In the genomic region with DNA sequence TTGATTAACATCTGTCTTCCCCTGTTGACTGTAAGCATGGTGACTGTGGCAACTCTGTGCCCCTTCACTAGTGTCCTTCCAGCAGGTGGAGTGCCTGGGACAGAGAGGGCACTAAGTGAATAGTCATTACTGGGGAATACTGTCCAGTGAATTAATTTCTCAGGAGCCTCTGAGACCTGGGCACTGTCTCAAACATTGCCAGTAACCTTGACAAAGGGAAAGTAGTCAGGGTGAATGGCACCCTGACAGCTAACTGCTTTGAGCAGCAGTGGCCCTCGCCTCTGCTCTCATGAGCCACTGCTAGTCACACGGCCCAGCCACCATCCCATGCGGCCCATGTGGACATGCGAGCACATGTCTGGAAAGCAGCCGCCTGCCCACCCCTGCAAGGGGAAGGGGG, we compare ENCODE assay signal across 17 cellular contexts. TPM values are rescaled to one million over a fixed set of nuclear protein-coding genes. Genes with fewer than 3 reads are reported as not detected.
DNase-seq lines count a peak whose midpoint lies in the region; ATAC-seq, FAIRE-seq and TF ChIP-seq lines count a peak whose summit lies in the region.
"Had no signal": no experiment of that assay in that cellular context is flagged by ENCODE, and none has a peak within 500 bp of the region (broad histone marks: within the 10 kb centered on the region; RNA-seq: fewer than 3 reads in every experiment).

No MANE protein-coding gene starts in this region.

- peak; percentile 48 for TF ChIP-seq CTCF in A549 (IDR thresholded peaks at IDR 0.05)
- peak; percentile 68 for TF ChIP-seq CTCF in VCaP (conservative IDR thresholded peaks at IDR 0.05)
- peak; percentile 26 for TF ChIP-seq CTCF in kidney epithelial cell (IDR thresholded peaks at IDR 0.05; ENCODE audit: insufficient read depth, low read length, poor library complexity, severe bottlenecking)
- TF ChIP-seq CTCF in lower leg skin (IDR thresholded peaks at IDR 0.05) = no peak

- peaks cover 12% of the 10 kb centered on the region for H3K4me1 ChIP-seq in A549

- H3K27me3 ChIP-seq in H7 (ENCODE audit: control insufficient read depth, insufficient read depth, low read length) (peaks cover 19% of the 10 kb centered on the region), kidney epithelial cell (ENCODE audit: control insufficient read depth, insufficient read depth, low read length) (no peaks in the 10 kb centered on the region)
- H3K27me3 ChIP-seq: sigmoid colon, tibial nerve had no signal

- H3K27ac ChIP-seq in A549 (peak overlapping the region in 1 of 2 experiments; percentile 42; a peak in 2 of 6 replicates), VCaP (no peak overlapping the region)
- H3K27ac ChIP-seq: BLaER1, sigmoid colon, tibial nerve had no signal

- 0 out of 3 replicates have a peak, but pooled peaks cover 4% of the 10 kb centered on the region for H3K9me3 ChIP-seq in A549
- H3K9me3 ChIP-seq: sigmoid colon had no signal

- no peak for FAIRE-seq in A549 (lab: Jason Lieb, UNC)
- FAIRE-seq: astrocyte, H54 had no signal

- TF ChIP-seq EP300 in A549 (IDR thresholded peaks at IDR 0.05) = no peak

- H3K36me3 ChIP-seq in H7 (replicated peaks; ENCODE audit: control insufficient read depth, insufficient read depth, low read length) (no peaks in the 10 kb centered on the region), kidney epithelial cell (ENCODE audit: control insufficient read depth, insufficient read depth, low read length) (no peaks in the 10 kb centered on the region)
- H3K36me3 ChIP-seq: BLaER1, sigmoid colon, tibial nerve had no signal

- POLR2A ChIA-PET in A549 (lab: Yijun Ruan, JAX) = no interaction called here

- 97% methylated on average over 5 of the region's 5 CpGs for WGBS in A549 (ENCODE audit: missing lambda C conversion rate)
- WGBS in lower leg skin, 2 donors = 86 to 87% methylated on average over 5 of the region's 5 CpGs

- no peak for TF ChIP-seq POLR2A in A549 (IDR thresholded peaks at IDR 0.05; ENCODE audit: low read length)
- TF ChIP-seq POLR2A in lower leg skin (IDR thresholded peaks at IDR 0.05) = no peak

- CTCF ChIA-PET in A549 (lab: Yijun Ruan, JAX) = interaction anchor here (0.7 to 1.4 kb wide), 7 partner anchors 11 to 346 kb away, joined by 3 to 6 read pairs (median 4); no protein-coding TSS in a partner anchor

- peak; percentile 61 to 67 for TF ChIP-seq RAD21 in A549 (conservative IDR thresholded peaks at IDR 0.05 in 1 of 2, IDR thresholded peaks at IDR 0.05 in 1 of 2)

- H3K4me2 ChIP-seq in A549 = no peak overlapping the region
- H3K4me2 ChIP-seq: BLaER1 had no signal

- ATAC-seq in A549 (peak in 1 of 2 experiments; percentile 48; a peak in 3 of 6 replicates), GM19467 (IDR thresholded peaks at IDR 0.05; ENCODE audit: unreplicated experiment) (no peak)
- ATAC-seq: T-cell, WTC11 had no signal

- DNase-seq in A549 (ENCODE audit: low read depth in 1 of 2, low spot score in 1 of 2) = peak in 1 of 2 experiments; percentile 35
- peak; percentile 22 for DNase-seq in H7
- DNase-seq in kidney epithelial cell (ENCODE audit: low read depth) = no peak
- no peak for DNase-seq in lower leg skin (ENCODE audit: low spot score in 2 of 2)
- DNase-seq in AML-193 (lab: John Stamatoyannopoulos, UW) = no peak
- no peak for DNase-seq in ecto neural progenitor cell (ENCODE audit: low spot score)
- DNase-seq: IMR-90; sigmoid colon; stimulated activated CD4-positive, alpha-beta T cell treated with anti-CD3 and anti-CD28 coated beads, Interleukin-4, amount 100 ng/mL, for 1 hour; T-cell had no signal

- intact Hi-C loops in lower leg skin (cut with DNase I; ENCODE audit: low total_unique reads) = no loop called here

- H3K4me3 ChIP-seq in A549 (no peak overlapping the region), H7 (ENCODE audit: insufficient read depth, low read depth, low read length) (no peak overlapping the region), kidney epithelial cell (ENCODE audit: low read depth, low read length) (no peak overlapping the region), lower leg skin (ENCODE audit: low read depth, poor library complexity, severe bottlenecking) (no peak overlapping the region)
- H3K4me3 ChIP-seq: BLaER1, sigmoid colon, tibial nerve had no signal

TF ChIP-seq in A549, 52 proteins besides CTCF, POLR2A, EP300 and RAD21:
- TF ChIP-seq ZC3H11A (IDR thresholded peaks at IDR 0.05) (no peak), SMC3 (IDR thresholded peaks at IDR 0.05) (peak; percentile 58)

RNA-seq across cellular contexts. Expression of gene GRB10, which starts 13.1 kb away (rescaled TPM):
- polyA plus RNA-seq in A549 (2011; rRNA removed) (23.2 and 42.3 TPM in 2 replicates), A549 (2017; fragmentation: RNase III; extraction: RNeasy Plus Mini Kit Qiagen cat#74134 plus additional on column Dnase treatment) (34.7 to 37.6 TPM (median 37.0 TPM) in 3 replicates)
- 10.1 and 12.7 TPM in 2 replicates for polyA plus RNA-seq in A549 (2012; cell fraction: cytosol; rRNA removed)
- 19.9 and 33.8 TPM in 2 replicates for polyA plus RNA-seq in A549 (2012; cell fraction: nucleus; rRNA removed)
- 64.5 and 88.4 TPM in 2 replicates for polyA minus RNA-seq in A549 (2011; rRNA and poly(A)+ RNA removed)
- 92.9 and 110 TPM in 2 replicates for total RNA-seq in H7 (2014; rRNA removed; shearing (Covaris generic))
- total RNA-seq in kidney epithelial cell (86.3 and 90.6 TPM in 2 replicates), lower leg skin (10 to 100 TPM in 3 of 4 donors, 1 to 10 TPM in 1; 6.6 to 25.7 (median 15.2) TPM)

Comparison
In these comparisons a context has a peak if more than half of its experiments do, and no peak if none do; other contexts are left out.
1. CTCF ChIP-seq: peak in A549 (single experiment), VCaP (single experiment) and kidney epithelial cell (single experiment); none in lower leg skin (0 of 3).